ENCODE assay signal across 1 cellular context in genomic region chr3:170387952-170388351, GRCh38.
A peak's percentile ranks its signal among the peaks of the same experiment; 100 is the strongest.
TF ChIP-seq lines count a peak whose summit lies in the region.

No MANE protein-coding gene starts in this region.

TF ChIP-seq in K562, 482 proteins besides CTCF, POLR2A, EP300 and RAD21:
- no peak for TF ChIP-seq ZNF184 (CRISPR knock-in tag; IDR thresholded peaks at IDR 0.05)
- peak; percentile 57 for TF ChIP-seq ZNF316 (IDR thresholded peaks at IDR 0.05)
- no peak for TF ChIP-seq TGIF2 (CRISPR knock-in tag; IDR thresholded peaks at IDR 0.05)
- no peak for TF ChIP-seq MCM7 (IDR thresholded peaks at IDR 0.05)
- 0 out of 2 replicates have a peak, but pooled peaks have one; percentile 24 for TF ChIP-seq ZBTB33 (CRISPR knock-in tag; IDR thresholded peaks at IDR 0.05)
- peak; percentile 13; the same call in 1 of the 2 replicates for TF ChIP-seq C11orf30 (IDR thresholded peaks at IDR 0.05; ENCODE audit: low read depth)
- no peak for TF ChIP-seq ZNF668 (CRISPR knock-in tag; IDR thresholded peaks at IDR 0.05)
- TF ChIP-seq MEF2A (IDR thresholded peaks at IDR 0.05; ENCODE audit: control insufficient read depth, low read depth, low read length): no peak
- TF ChIP-seq CCNT2 (IDR thresholded peaks at IDR 0.05; ENCODE audit: borderline replicate concordance, extremely low read depth, insufficient read length, low read depth, low read length): no peak
- TF ChIP-seq ZNF561 (CRISPR knock-in tag; conservative IDR thresholded peaks at IDR 0.05): no peak
- TF ChIP-seq THAP12 (CRISPR knock-in tag; IDR thresholded peaks at IDR 0.05): no peak
- no peak for TF ChIP-seq ZNF507 (tag; conservative IDR thresholded peaks at IDR 0.05)
- TF ChIP-seq KLF1 (tag; IDR thresholded peaks at IDR 0.05): no peak
